In the genomic region with DNA sequence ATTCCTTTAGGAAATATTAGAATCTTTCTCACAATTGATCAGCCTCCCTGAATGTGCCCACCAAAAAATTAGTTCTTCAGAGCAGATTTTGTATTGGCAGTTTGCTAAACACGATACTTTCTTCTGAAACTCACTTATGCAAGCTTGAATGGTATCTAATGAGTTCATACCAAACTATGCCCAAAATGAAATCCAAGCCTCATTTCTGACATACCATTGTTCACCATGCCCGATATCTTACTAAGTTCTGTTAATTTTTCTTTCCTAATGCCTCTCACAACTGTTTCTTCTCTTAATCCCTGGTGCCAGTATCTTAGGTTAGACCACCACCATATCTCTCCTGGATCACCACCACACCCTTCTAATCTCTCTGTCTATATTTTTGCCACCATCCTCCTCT, we compare ENCODE assay signal across 27 cellular contexts.
"Had no signal": no experiment of that assay in that cellular context is flagged by ENCODE, and none has a peak within 500 bp of the region (broad histone marks: within the 10 kb centered on the region; RNA-seq: fewer than 3 reads in every experiment).

No MANE protein-coding gene starts in this region.

- H3K27ac ChIP-seq: neutrophil, pancreas, prostate gland, right atrium auricular region, right lobe of liver, sigmoid colon, skin epidermis, spleen, stomach, thoracic aorta, thyroid gland, tibial nerve, upper lobe of left lung, vagina had no signal

- H3K9me3 ChIP-seq: neutrophil, pancreas, prostate gland, right atrium auricular region, right lobe of liver, sigmoid colon, stomach, thoracic aorta, thyroid gland, tibial nerve, upper lobe of left lung, vagina had no signal

- H3K4me3 Mint-ChIP-seq: naive B cell; naive thymus-derived CD8-positive, alpha-beta T cell; nephron; stimulated activated effector memory CD8-positive, alpha-beta T cell treated with anti-CD3 and anti-CD28 coated beads, Interleukin-12 subunit alpha, Interleukin-12 subunit beta, amount 100 ng/mL, for 72 hours; stimulated activated naive B cell treated with anti-CD40 and anti-IgM and Interleukin-4, amounts not matched to agents 10 μg/mL and 1 μg/mL and 100 μg/mL, for 72 hours; stimulated activated naive CD8-positive, alpha-beta T cell treated with anti-CD3 and anti-CD28 coated beads, Interleukin-15, Interleukin-2, amounts not matched to agents 100 ng/mL and 50 ng/mL, for 24 hours had no signal

- H3K36me3 Mint-ChIP-seq: naive thymus-derived CD8-positive, alpha-beta T cell; stimulated activated effector memory CD8-positive, alpha-beta T cell treated with anti-CD3 and anti-CD28 coated beads, Interleukin-12 subunit alpha, Interleukin-12 subunit beta, amount 100 ng/mL, for 72 hours; stimulated activated naive B cell treated with anti-CD40 and anti-IgM and Interleukin-4, amounts not matched to agents 10 μg/mL and 1 μg/mL and 100 μg/mL, for 72 hours had no signal

- H3K27me3 ChIP-seq: neutrophil, pancreas, right atrium auricular region, right lobe of liver, sigmoid colon, spleen, stomach, thyroid gland, tibial nerve, upper lobe of left lung, vagina had no signal

- H3K4me3 ChIP-seq: pancreas, prostate gland, right atrium auricular region, right lobe of liver, sigmoid colon, skin epidermis, smooth muscle cell, spleen, stomach, thoracic aorta, thyroid gland, tibial nerve, upper lobe of left lung, vagina had no signal

- H3K4me1 ChIP-seq: prostate gland, right atrium auricular region, sigmoid colon, spleen, thyroid gland, tibial nerve, upper lobe of left lung, vagina had no signal

- H3K27me3 Mint-ChIP-seq: stimulated activated naive B cell treated with anti-CD40 and anti-IgM and Interleukin-4, amounts not matched to agents 10 μg/mL and 1 μg/mL and 100 μg/mL, for 72 hours; stimulated activated naive CD8-positive, alpha-beta T cell treated with anti-CD3 and anti-CD28 coated beads, Interleukin-15, Interleukin-2, amounts not matched to agents 100 ng/mL and 50 ng/mL, for 24 hours had no signal

- DNase-seq: naive B cell; naive thymus-derived CD8-positive, alpha-beta T cell; nucleus accumbens; pancreas; retina; right lobe of liver; sigmoid colon; spleen; stimulated activated CD4-positive, alpha-beta T cell treated with anti-CD3 and anti-CD28 coated beads, Interleukin-12 subunit alpha, Interleukin-12 subunit beta, amount 100 ng/mL, for 4 hours; stimulated activated CD4-positive, alpha-beta T cell treated with anti-CD3 and anti-CD28 coated beads, Interleukin-1b, Interleukin-23, amount 100 ng/mL, for 48 hours; stimulated activated CD4-positive, alpha-beta T cell treated with anti-CD3 and anti-CD28 coated beads, Interleukin-4, amount 100 ng/mL, for 1 hour; stimulated activated naive B cell treated with anti-CD40 and anti-IgM and Interleukin-4, amounts not matched to agents 10 μg/mL and 1 μg/mL and 100 μg/mL, for 72 hours; stimulated activated naive CD4-positive, alpha-beta T cell treated with Interleukin-2 at 50 U/mL for 16 hours; stomach; thyroid gland; upper lobe of left lung had no signal

- H3K4me1 Mint-ChIP-seq: naive B cell; naive thymus-derived CD8-positive, alpha-beta T cell; stimulated activated effector memory CD8-positive, alpha-beta T cell treated with anti-CD3 and anti-CD28 coated beads, Interleukin-12 subunit alpha, Interleukin-12 subunit beta, amount 100 ng/mL, for 72 hours had no signal

- H3K9me3 Mint-ChIP-seq: nephron; stimulated activated naive B cell treated with anti-CD40 and anti-IgM and Interleukin-4, amounts not matched to agents 10 μg/mL and 1 μg/mL and 100 μg/mL, for 72 hours; stimulated activated naive CD8-positive, alpha-beta T cell treated with anti-CD3 and anti-CD28 coated beads, Interleukin-15, Interleukin-2, amounts not matched to agents 100 ng/mL and 50 ng/mL, for 24 hours had no signal

- H3K27ac Mint-ChIP-seq: naive B cell; naive thymus-derived CD8-positive, alpha-beta T cell; nephron; stimulated activated effector memory CD8-positive, alpha-beta T cell treated with anti-CD3 and anti-CD28 coated beads, Interleukin-12 subunit alpha, Interleukin-12 subunit beta, amount 100 ng/mL, for 72 hours; stimulated activated naive B cell treated with anti-CD40 and anti-IgM and Interleukin-4, amounts not matched to agents 10 μg/mL and 1 μg/mL and 100 μg/mL, for 72 hours; stimulated activated naive CD8-positive, alpha-beta T cell treated with anti-CD3 and anti-CD28 coated beads, Interleukin-15, Interleukin-2, amounts not matched to agents 100 ng/mL and 50 ng/mL, for 24 hours had no signal

- ATAC-seq: naive thymus-derived CD8-positive, alpha-beta T cell; pancreas; right lobe of liver; stimulated activated effector memory CD8-positive, alpha-beta T cell treated with anti-CD3 and anti-CD28 coated beads, Interleukin-12 subunit alpha, Interleukin-12 subunit beta, amount 100 ng/mL, for 72 hours; stimulated activated naive B cell treated with anti-CD40 and anti-IgM and Interleukin-4, amounts not matched to agents 10 μg/mL and 1 μg/mL and 100 μg/mL, for 72 hours had no signal
